16 cellular contexts compared by ENCODE assay signal in the genomic region with DNA sequence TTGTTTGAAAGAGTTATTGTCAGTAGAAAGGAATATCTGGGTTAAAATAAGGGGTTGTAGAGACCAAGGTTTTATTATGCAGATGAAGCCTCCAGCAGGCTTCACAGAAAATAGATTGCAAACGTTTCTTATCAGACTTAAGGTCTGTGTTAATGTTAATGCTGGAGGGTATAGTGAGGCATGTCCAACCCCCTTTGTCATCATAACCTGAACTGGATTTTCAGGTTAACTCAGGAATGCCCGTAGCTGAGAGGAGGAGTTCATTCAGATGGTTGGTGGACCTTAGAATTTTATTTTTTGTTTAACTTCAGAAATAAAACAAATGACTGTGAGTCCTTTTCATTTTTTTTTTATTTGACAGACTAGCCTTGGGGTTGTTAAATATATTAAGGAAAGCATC.
A peak's percentile ranks its signal among the peaks of the same experiment; 100 is the strongest.
DNase-seq lines count a peak whose midpoint lies in the region; ATAC-seq and TF ChIP-seq lines count a peak whose summit lies in the region.
"Had no signal": no experiment of that assay in that cellular context is flagged by ENCODE, and none has a peak within 500 bp of the region (broad histone marks: within the 10 kb centered on the region; RNA-seq: fewer than 3 reads in every experiment).

No MANE protein-coding gene starts in this region.

- H3K9me2 ChIP-seq in PC-3 (replicated peaks; ENCODE audit: low read length), result no peaks in the 10 kb centered on the region

- TF ChIP-seq CTCF in mammary epithelial cell (conservative IDR thresholded peaks at IDR 0.05 in 1 of 2, IDR thresholded peaks at IDR 0.05 in 1 of 2; ENCODE audit: extremely low read depth in 1 of 2, insufficient read depth in 1 of 2, low read depth in 1 of 2, low read length in 2 of 2) (no peak), breast epithelium (IDR thresholded peaks at IDR 0.05) (no peak), PC-3 (conservative IDR thresholded peaks at IDR 0.05; ENCODE audit: low read depth, low read length) (no peak), epithelial cell of esophagus (IDR thresholded peaks at IDR 0.05; ENCODE audit: insufficient read depth, low read depth, low read length, missing control alignments) (no peak)

- TF ChIP-seq POLR2A in breast epithelium (IDR thresholded peaks at IDR 0.05), result no peak

- CTCF ChIA-PET in mammary epithelial cell (lab: Charles Lee; ENCODE audit: low non-redundant PET), result no interaction called here
- CTCF ChIA-PET in PC-3 (lab: Charles Lee), result no interaction called here

- H2AFZ ChIP-seq in mammary epithelial cell (ENCODE audit: low read depth, low read length) (no peak overlapping the region), PC-3 (ENCODE audit: low read length) (no peak overlapping the region)
- H2AFZ ChIP-seq: GM23338 had no signal

- H3K9me3 ChIP-seq in mammary epithelial cell (replicated peaks; ENCODE audit: insufficient read depth, low read length) (peaks cover 3% of the 10 kb centered on the region), breast epithelium (peaks cover 5 to 15% of the 10 kb centered on the region in 2 donors), PC-3 (ENCODE audit: low read length) (no peaks in the 10 kb centered on the region)

- WGBS in mammary epithelial cell (ENCODE audit: low coverage, missing lambda C conversion rate), result 0% methylated on average over 2 of the region's 2 CpGs

- H3K4me1 ChIP-seq in mammary epithelial cell (ENCODE audit: insufficient read depth, low read length), result no peaks in the 10 kb centered on the region
- H3K4me1 ChIP-seq in breast epithelium, result no peaks in the 10 kb centered on the region
- no peaks in the 10 kb centered on the region for H3K4me1 ChIP-seq in PC-3 (ENCODE audit: insufficient read depth, low read length)

- H3K79me2 ChIP-seq in mammary epithelial cell (ENCODE audit: insufficient read depth, low read length) (no peaks in the 10 kb centered on the region), PC-3 (ENCODE audit: low read length) (no peaks in the 10 kb centered on the region)

- POLR2A ChIA-PET in PC-3 (lab: Charles Lee; ENCODE audit: unreplicated experiment), result no interaction called here

- H3K4me3 ChIP-seq in mammary epithelial cell (replicated peaks in 1 of 3; ENCODE audit: insufficient read depth in 1 of 3, low read depth in 2 of 3, low read length in 3 of 3) (no peak overlapping the region), breast epithelium (no peak overlapping the region), PC-3 (ENCODE audit: low read length) (no peak overlapping the region), epithelial cell of esophagus (ENCODE audit: low read length) (no peak overlapping the region)
- H3K4me3 ChIP-seq: GM23338 had no signal

- H3K4me2 ChIP-seq in mammary epithelial cell (ENCODE audit: insufficient read depth, low read depth, low read length) (no peak overlapping the region), PC-3 (ENCODE audit: low read length) (no peak overlapping the region)
- H3K4me2 ChIP-seq: GM23338 had no signal

- ATAC-seq in PC-3 (no peak), GM21786 (IDR thresholded peaks at IDR 0.05; ENCODE audit: unreplicated experiment) (no peak)
- ATAC-seq: GM23338, HCT116 had no signal

- BruUV-seq in mammary epithelial cell (replicated peaks; lab: Mats Ljungman, UMichigan), result no TSS peak
- no TSS peak for BruUV-seq in PC-3 (replicated peaks; lab: Mats Ljungman, UMichigan)

- no peaks in the 10 kb centered on the region for H3K36me3 ChIP-seq in mammary epithelial cell (ENCODE audit: insufficient read depth, low read length)
- no peaks in the 10 kb centered on the region for H3K36me3 ChIP-seq in breast epithelium
- no peaks in the 10 kb centered on the region for H3K36me3 ChIP-seq in PC-3 (ENCODE audit: low read depth, low read length)

- in situ Hi-C loops in mammary epithelial cell (cut with MboI; ENCODE audit: low sequenced_read_pairs in 2 of 2), result no loop called here

- DNase-seq in mammary epithelial cell (peak; percentile 33), breast epithelium (ENCODE audit: low spot score in 2 of 2) (no peak), PC-3 (peak; percentile 32), epithelial cell of esophagus (ENCODE audit: low read depth) (peak; percentile 71), T1000 (lab: John Stamatoyannopoulos, UW) (no peak), NCI-H1436 (lab: John Stamatoyannopoulos, UW) (no peak)
- DNase-seq: C1 segment of cervical spinal cord; Calu3; CD4-positive, alpha-beta memory T cell; COR-L47; DMS53; DMS79 treated with DMSO at 0.1 percent for 48 hours; H9 had no signal

- no peak overlapping the region for H3K9ac ChIP-seq in mammary epithelial cell (ENCODE audit: insufficient read depth, low read length)
- no peak overlapping the region for H3K9ac ChIP-seq in PC-3 (ENCODE audit: low read length)

- intact Hi-C loops in mammary epithelial cell (cut with micrococcal nuclease), result no loop called here
- intact Hi-C loops in breast epithelium (cut with DNase I; ENCODE audit: low total_unique reads), result no loop called here
- intact Hi-C loops in PC-3 (cut with micrococcal nuclease), result no loop called here

- dilution Hi-C loops in mammary epithelial cell (cut with HindIII; ENCODE audit: low sequenced_read_pairs), result no loop called here

- H4K20me1 ChIP-seq in mammary epithelial cell (ENCODE audit: insufficient read depth, low read length) (no peaks in the 10 kb centered on the region), PC-3 (ENCODE audit: low read length) (no peaks in the 10 kb centered on the region)

- no peak overlapping the region for H3K27ac ChIP-seq in mammary epithelial cell (ENCODE audit: insufficient read depth, low read depth, low read length)
- no peak overlapping the region for H3K27ac ChIP-seq in breast epithelium
- H3K27ac ChIP-seq in PC-3 (ENCODE audit: low read length), result no peak overlapping the region

- H3K27me3 ChIP-seq in mammary epithelial cell (ENCODE audit: insufficient read depth, low read length), result no peaks in the 10 kb centered on the region
- H3K27me3 ChIP-seq in breast epithelium, result no peaks in the 10 kb centered on the region
- no peaks in the 10 kb centered on the region for H3K27me3 ChIP-seq in PC-3 (ENCODE audit: low read length)

- no peaks in the 10 kb centered on the region for H3F3A ChIP-seq in PC-3 (ENCODE audit: low read length, unreplicated experiment)

Comparison
In these comparisons a context has a peak if more than half of its experiments do, and no peak if none do; other contexts are left out.
1. DNase-seq: peak in mammary epithelial cell (single experiment), PC-3 (single experiment) and epithelial cell of esophagus (single experiment); none in breast epithelium (0 of 2), T1000 (single experiment) and NCI-H1436 (single experiment).